Comparison of ENCODE assay signal across 8 cellular contexts in the genomic region with DNA sequence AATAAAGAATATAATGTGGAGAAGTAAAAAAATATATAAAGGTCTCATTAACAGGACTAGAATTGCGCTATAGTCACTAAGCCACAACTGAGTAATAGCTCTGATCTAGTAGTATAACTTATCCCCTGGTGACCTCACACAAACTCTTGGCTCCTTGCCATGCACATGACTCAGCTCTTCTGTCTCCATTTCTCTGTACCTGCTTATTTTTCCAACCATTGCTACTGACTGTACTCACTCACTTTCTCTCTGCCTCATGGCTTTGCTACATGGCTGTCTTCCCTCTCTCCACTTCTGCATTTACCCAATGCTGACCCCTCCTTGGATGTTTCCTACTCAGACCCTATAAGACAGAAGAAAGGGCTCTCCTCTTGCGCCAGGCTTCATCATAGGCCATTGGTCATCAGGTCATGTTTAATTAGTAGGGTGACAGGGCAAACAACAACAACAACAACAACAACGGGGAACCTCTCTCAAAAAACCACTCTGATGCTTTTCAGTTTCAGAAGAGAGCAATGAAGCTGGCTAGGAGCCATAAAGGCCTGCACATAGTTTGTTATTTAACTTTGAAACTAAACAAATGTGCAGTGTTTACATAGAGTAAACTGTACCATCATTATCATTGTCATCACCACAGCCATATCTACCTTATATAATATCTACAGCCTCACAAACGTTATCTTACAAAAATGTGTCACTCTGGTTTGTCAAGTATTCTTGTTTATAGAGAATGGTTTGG. TPM values are rescaled to one million over a fixed set of nuclear protein-coding genes. Genes with fewer than 3 reads are reported as not detected.
DNase-seq lines count a peak whose midpoint lies in the region; ATAC-seq lines count a peak whose summit lies in the region.

No MANE protein-coding gene starts in this region.

- intact Hi-C loops in activated T-helper 1 cell treated with anti-CD3 and anti-CD28 coated beads, Interleukin-12 subunit alpha, Interleukin-12 subunit beta, Interleukin-2, Interleukin-4 antibody, amounts not matched to agents 30 ng/mL and 10 ng/mL and 1 ng/mL, durations not matched to agents 14 hours and 24 hours and 36 hours (cut with micrococcal nuclease), result loop anchor here (5.0 kb wide), 1 partner anchor 46 kb away; no protein-coding TSS in a partner anchor
- intact Hi-C loops in left colon (cut with DNase I, micrococcal nuclease), result no loop called here

- H3K27me3 Mint-ChIP-seq in activated T-helper 1 cell treated with anti-CD3 and anti-CD28 coated beads, Interleukin-12 subunit alpha, Interleukin-12 subunit beta, Interleukin-2, Interleukin-4 antibody, amounts not matched to agents 30 ng/mL and 10 ng/mL and 1 ng/mL, durations not matched to agents 14 hours and 24 hours and 36 hours (ENCODE audit: insufficient read depth), result peaks cover 2% of the 10 kb centered on the region

- H3K4me3 Mint-ChIP-seq in activated T-helper 1 cell treated with anti-CD3 and anti-CD28 coated beads, Interleukin-12 subunit alpha, Interleukin-12 subunit beta, Interleukin-2, Interleukin-4 antibody, amounts not matched to agents 30 ng/mL and 10 ng/mL and 1 ng/mL, durations not matched to agents 14 hours and 24 hours and 36 hours, result no peak overlapping the region

- ATAC-seq in left colon (peak; percentile 91), HG03520 (IDR thresholded peaks at IDR 0.05; ENCODE audit: unreplicated experiment) (no peak)

- DNase-seq in NCI-H2107 treated with DMSO at 0.1 percent for 48 hours (lab: John Stamatoyannopoulos, UW; ENCODE audit: unreplicated experiment) (peak; percentile 16), NCI-H2107 (lab: John Stamatoyannopoulos, UW) (no peak), NCI-H226 (peak; percentile 78), left colon (peak; percentile 58 to 60), NCI-H1092 (lab: John Stamatoyannopoulos, UW) (no peak)
- DNase-seq in activated T-helper 1 cell treated with anti-CD3 and anti-CD28 coated beads, Interleukin-12 subunit alpha, Interleukin-12 subunit beta, Interleukin-2, Interleukin-4 antibody, amounts not matched to agents 30 ng/mL and 10 ng/mL and 1 ng/mL, durations not matched to agents 14 hours and 24 hours and 36 hours (ENCODE audit: low spot score), result no peak
- DNase-seq in stimulated activated CD8-positive, alpha-beta memory T cell treated with anti-CD3 and anti-CD28 coated beads, Interleukin-7, amount 100 ng/mL, for 4 hours (ENCODE audit: low read depth in 2 of 2), result peak; percentile 50 to 56

- peaks cover 24% of the 10 kb centered on the region for H3K4me1 Mint-ChIP-seq in activated T-helper 1 cell treated with anti-CD3 and anti-CD28 coated beads, Interleukin-12 subunit alpha, Interleukin-12 subunit beta, Interleukin-2, Interleukin-4 antibody, amounts not matched to agents 30 ng/mL and 10 ng/mL and 1 ng/mL, durations not matched to agents 14 hours and 24 hours and 36 hours (ENCODE audit: low read depth)

- H3K9me3 Mint-ChIP-seq in activated T-helper 1 cell treated with anti-CD3 and anti-CD28 coated beads, Interleukin-12 subunit alpha, Interleukin-12 subunit beta, Interleukin-2, Interleukin-4 antibody, amounts not matched to agents 30 ng/mL and 10 ng/mL and 1 ng/mL, durations not matched to agents 14 hours and 24 hours and 36 hours, result no peaks in the 10 kb centered on the region

- peak overlapping the region; percentile 2 for H3K27ac Mint-ChIP-seq in activated T-helper 1 cell treated with anti-CD3 and anti-CD28 coated beads, Interleukin-12 subunit alpha, Interleukin-12 subunit beta, Interleukin-2, Interleukin-4 antibody, amounts not matched to agents 30 ng/mL and 10 ng/mL and 1 ng/mL, durations not matched to agents 14 hours and 24 hours and 36 hours

- no peaks in the 10 kb centered on the region for H3K36me3 Mint-ChIP-seq in activated T-helper 1 cell treated with anti-CD3 and anti-CD28 coated beads, Interleukin-12 subunit alpha, Interleukin-12 subunit beta, Interleukin-2, Interleukin-4 antibody, amounts not matched to agents 30 ng/mL and 10 ng/mL and 1 ng/mL, durations not matched to agents 14 hours and 24 hours and 36 hours (ENCODE audit: low read depth)

RNA-seq across cellular contexts. Expression of gene KRAS, which starts 25.6 kb away (rescaled TPM):
- 43.1 and 43.3 TPM in 2 replicates for total RNA-seq in activated T-helper 1 cell treated with anti-CD3 and anti-CD28 coated beads, Interleukin-12 subunit alpha, Interleukin-12 subunit beta, Interleukin-2, Interleukin-4 antibody, amounts not matched to agents 30 ng/mL and 10 ng/mL and 1 ng/mL, durations not matched to agents 14 hours and 24 hours and 36 hours
- 10 to 100 TPM; 74.7 to 76.9 TPM for total RNA-seq in left colon

Comparison
In these comparisons a context has a peak if more than half of its experiments do, and no peak if none do; other contexts are left out.
1. DNase-seq: peak in NCI-H2107 treated with DMSO at 0.1 percent for 48 hours (single experiment), NCI-H226 (single experiment), left colon (2 of 2) and stimulated activated CD8-positive, alpha-beta memory T cell treated with anti-CD3 and anti-CD28 coated beads, Interleukin-7, amount 100 ng/mL, for 4 hours (2 of 2); none in NCI-H2107 (single experiment), activated T-helper 1 cell treated with anti-CD3 and anti-CD28 coated beads, Interleukin-12 subunit alpha, Interleukin-12 subunit beta, Interleukin-2, Interleukin-4 antibody, amounts not matched to agents 30 ng/mL and 10 ng/mL and 1 ng/mL, durations not matched to agents 14 hours and 24 hours and 36 hours (single experiment) and NCI-H1092 (single experiment).